1 cellular context compared by ENCODE assay signal in the genomic region with DNA sequence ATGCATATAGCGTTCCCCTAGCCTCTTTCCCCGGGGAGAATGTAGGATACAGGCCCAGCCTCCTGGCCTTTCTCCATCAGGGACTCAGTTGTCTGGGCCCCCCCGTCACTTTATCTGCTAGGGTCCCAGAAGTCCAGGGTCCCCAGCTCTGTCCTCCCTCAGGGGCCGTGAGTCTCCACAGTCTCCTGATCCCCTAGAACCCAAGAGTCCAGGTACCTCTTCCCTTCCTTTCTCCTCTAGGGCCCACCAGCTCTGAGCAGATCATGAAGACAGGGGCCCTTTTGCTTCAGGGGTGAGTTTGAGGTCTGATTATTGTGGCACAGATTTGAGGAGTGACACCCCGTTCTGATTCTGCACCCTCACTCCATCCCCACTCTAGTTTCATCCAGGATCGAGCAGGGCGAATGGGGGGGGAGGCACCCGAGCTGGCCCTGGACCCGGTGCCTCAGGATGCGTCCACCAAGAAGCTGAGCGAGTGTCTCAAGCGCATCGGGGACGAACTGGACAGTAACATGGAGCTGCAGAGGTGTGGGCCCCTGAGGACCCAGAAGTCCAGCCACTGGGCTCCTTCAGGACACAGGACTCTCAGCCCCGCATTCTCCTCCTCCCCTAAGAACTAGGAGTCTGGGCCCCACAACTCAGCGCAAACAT.
TF ChIP-seq lines count a peak whose summit lies in the region.

No MANE protein-coding gene starts in this region.

TF ChIP-seq in IMR-90, 13 proteins besides CTCF, POLR2A, EP300 and RAD21:
- TF ChIP-seq USF2 (IDR thresholded peaks at IDR 0.05; ENCODE audit: low read depth, low read length) (no peak), CHD1 (IDR thresholded peaks at IDR 0.05; ENCODE audit: low read depth, low read length) (0 out of 2 replicates have a peak, but pooled peaks have one; percentile 61)
TF ChIP-seq in IMR-90: peak in this region for 1.
